ENCODE assay signal across 2 cellular contexts in the genomic region with DNA sequence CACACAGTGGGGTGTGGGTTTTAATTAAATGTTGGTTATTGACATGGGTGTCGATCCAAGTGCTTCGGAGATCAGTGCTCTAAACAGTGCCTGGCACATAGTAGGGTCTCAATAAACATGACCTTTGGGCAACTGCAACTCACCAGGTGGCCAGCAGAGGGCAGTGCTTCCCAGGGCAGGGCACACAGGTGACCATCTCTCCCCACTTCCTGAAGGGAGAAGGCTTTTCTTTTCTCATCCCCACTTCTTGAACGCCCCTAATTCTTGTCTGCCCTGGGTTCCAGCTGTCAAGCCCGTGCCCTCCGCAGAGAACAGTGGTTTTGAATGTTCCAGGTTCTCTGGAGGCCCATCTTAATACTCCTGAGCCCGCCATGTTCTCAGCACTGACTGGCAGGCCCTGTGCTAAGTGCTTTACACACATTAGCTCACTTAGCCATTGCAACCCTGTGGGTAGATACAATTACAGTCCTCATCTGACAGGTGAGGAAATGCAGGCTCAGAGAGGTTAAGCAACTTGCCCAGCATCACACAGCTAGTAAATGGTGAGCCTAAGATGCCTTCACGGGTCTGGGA.
TF ChIP-seq lines count a peak whose summit lies in the region.

No MANE protein-coding gene starts in this region.

TF ChIP-seq in HEK293T, 16 proteins besides CTCF, POLR2A, EP300 and RAD21:
- TF ChIP-seq SP1 (IDR thresholded peaks at IDR 0.05): no peak
- no peak for TF ChIP-seq BHLHE40 (IDR thresholded peaks at IDR 0.05; ENCODE audit: borderline replicate concordance)
- TF ChIP-seq NFRKB (IDR thresholded peaks at IDR 0.05): no peak
- TF ChIP-seq LEF1 (IDR thresholded peaks at IDR 0.05; ENCODE audit: borderline replicate concordance): no peak

TF ChIP-seq in K562, 482 proteins besides CTCF, POLR2A, EP300 and RAD21 (continues in another document):
- TF ChIP-seq, protein P1, sequence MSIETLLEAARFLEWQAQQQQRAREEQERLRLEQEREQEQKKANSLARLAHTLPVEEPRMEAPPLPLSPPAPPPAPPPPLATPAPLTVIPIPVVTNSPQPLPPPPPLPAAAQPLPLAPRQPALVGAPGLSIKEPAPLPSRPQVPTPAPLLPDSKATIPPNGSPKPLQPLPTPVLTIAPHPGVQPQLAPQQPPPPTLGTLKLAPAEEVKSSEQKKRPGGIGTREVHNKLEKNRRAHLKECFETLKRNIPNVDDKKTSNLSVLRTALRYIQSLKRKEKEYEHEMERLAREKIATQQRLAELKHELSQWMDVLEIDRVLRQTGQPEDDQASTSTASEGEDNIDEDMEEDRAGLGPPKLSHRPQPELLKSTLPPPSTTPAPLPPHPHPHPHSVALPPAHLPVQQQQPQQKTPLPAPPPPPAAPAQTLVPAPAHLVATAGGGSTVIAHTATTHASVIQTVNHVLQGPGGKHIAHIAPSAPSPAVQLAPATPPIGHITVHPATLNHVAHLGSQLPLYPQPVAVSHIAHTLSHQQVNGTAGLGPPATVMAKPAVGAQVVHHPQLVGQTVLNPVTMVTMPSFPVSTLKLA (conservative IDR thresholded peaks at IDR 0.05): no peak
- 0 out of 2 replicates have a peak, but pooled peaks have one; percentile 30 for TF ChIP-seq RUNX1 (IDR thresholded peaks at IDR 0.05; ENCODE audit: low read depth)
- no peak for TF ChIP-seq SUPT5H (IDR thresholded peaks at IDR 0.05)
- TF ChIP-seq HEY1 (CRISPR knock-in tag; IDR thresholded peaks at IDR 0.05; ENCODE audit: borderline replicate concordance): no peak
- no peak for TF ChIP-seq HMG20B (CRISPR knock-in tag; IDR thresholded peaks at IDR 0.05)
- TF ChIP-seq, protein P2, sequence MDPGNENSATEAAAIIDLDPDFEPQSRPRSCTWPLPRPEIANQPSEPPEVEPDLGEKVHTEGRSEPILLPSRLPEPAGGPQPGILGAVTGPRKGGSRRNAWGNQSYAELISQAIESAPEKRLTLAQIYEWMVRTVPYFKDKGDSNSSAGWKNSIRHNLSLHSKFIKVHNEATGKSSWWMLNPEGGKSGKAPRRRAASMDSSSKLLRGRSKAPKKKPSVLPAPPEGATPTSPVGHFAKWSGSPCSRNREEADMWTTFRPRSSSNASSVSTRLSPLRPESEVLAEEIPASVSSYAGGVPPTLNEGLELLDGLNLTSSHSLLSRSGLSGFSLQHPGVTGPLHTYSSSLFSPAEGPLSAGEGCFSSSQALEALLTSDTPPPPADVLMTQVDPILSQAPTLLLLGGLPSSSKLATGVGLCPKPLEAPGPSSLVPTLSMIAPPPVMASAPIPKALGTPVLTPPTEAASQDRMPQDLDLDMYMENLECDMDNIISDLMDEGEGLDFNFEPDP (CRISPR knock-in tag; IDR thresholded peaks at IDR 0.05): no peak
- TF ChIP-seq ESRRA (IDR thresholded peaks at IDR 0.05; ENCODE audit: borderline replicate concordance, low read depth): peak; percentile 98
- TF ChIP-seq, protein P3, sequence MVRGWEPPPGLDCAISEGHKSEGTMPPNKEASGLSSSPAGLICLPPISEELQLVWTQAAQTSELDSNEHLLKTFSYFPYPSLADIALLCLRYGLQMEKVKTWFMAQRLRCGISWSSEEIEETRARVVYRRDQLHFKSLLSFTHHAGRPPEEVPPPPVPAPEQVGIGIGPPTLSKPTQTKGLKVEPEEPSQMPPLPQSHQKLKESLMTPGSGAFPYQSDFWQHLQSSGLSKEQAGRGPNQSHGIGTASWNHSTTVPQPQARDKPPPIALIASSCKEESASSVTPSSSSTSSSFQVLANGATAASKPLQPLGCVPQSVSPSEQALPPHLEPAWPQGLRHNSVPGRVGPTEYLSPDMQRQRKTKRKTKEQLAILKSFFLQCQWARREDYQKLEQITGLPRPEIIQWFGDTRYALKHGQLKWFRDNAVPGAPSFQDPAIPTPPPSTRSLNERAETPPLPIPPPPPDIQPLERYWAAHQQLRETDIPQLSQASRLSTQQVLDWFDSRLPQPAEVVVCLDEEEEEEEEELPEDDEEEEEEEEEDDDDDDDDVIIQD (CRISPR knock-in tag; IDR thresholded peaks at IDR 0.05): no peak
- no peak for TF ChIP-seq NFATC3 (IDR thresholded peaks at IDR 0.05)
- TF ChIP-seq RHOXF2B (CRISPR knock-in tag; conservative IDR thresholded peaks at IDR 0.05): no peak
- no peak for TF ChIP-seq ZKSCAN3 (CRISPR knock-in tag; IDR thresholded peaks at IDR 0.05)
- TF ChIP-seq ZFP36 (IDR thresholded peaks at IDR 0.05; ENCODE audit: low read depth, low read length, partially characterized antibody): peak; percentile 75
- peak; percentile 10 to 23; a peak in 2 of 4 replicates for TF ChIP-seq KDM1A (IDR thresholded peaks at IDR 0.05)
- no peak for TF ChIP-seq CBFB (CRISPR knock-in tag; IDR thresholded peaks at IDR 0.05)
- peak; percentile 90 for TF ChIP-seq RBM25 (IDR thresholded peaks at IDR 0.05; ENCODE audit: low read depth, low read length, severe bottlenecking)
- TF ChIP-seq ZNF140 (CRISPR knock-in tag; IDR thresholded peaks at IDR 0.05): no peak
- no peak for TF ChIP-seq MTF1 (CRISPR knock-in tag; IDR thresholded peaks at IDR 0.05; ENCODE audit: borderline replicate concordance)
- TF ChIP-seq NFIX (CRISPR knock-in tag; IDR thresholded peaks at IDR 0.05; ENCODE audit: low read depth): no peak
- no peak for TF ChIP-seq ZNF175 (CRISPR knock-in tag; IDR thresholded peaks at IDR 0.05; ENCODE audit: low read depth)
- no peak for TF ChIP-seq CREB3 (tag; conservative IDR thresholded peaks at IDR 0.05; ENCODE audit: low read depth)
- TF ChIP-seq, protein P4, sequence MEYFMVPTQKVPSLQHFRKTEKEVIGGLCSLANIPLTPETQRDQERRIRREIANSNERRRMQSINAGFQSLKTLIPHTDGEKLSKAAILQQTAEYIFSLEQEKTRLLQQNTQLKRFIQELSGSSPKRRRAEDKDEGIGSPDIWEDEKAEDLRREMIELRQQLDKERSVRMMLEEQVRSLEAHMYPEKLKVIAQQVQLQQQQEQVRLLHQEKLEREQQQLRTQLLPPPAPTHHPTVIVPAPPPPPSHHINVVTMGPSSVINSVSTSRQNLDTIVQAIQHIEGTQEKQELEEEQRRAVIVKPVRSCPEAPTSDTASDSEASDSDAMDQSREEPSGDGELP (CRISPR knock-in tag; IDR thresholded peaks at IDR 0.05; ENCODE audit: borderline replicate concordance): peak; percentile 49; the same call in 1 of the 2 replicates
- no peak for TF ChIP-seq ZNF655 (CRISPR knock-in tag; IDR thresholded peaks at IDR 0.05)
- TF ChIP-seq DNMT1 (IDR thresholded peaks at IDR 0.05): no peak
- TF ChIP-seq, protein P5, sequence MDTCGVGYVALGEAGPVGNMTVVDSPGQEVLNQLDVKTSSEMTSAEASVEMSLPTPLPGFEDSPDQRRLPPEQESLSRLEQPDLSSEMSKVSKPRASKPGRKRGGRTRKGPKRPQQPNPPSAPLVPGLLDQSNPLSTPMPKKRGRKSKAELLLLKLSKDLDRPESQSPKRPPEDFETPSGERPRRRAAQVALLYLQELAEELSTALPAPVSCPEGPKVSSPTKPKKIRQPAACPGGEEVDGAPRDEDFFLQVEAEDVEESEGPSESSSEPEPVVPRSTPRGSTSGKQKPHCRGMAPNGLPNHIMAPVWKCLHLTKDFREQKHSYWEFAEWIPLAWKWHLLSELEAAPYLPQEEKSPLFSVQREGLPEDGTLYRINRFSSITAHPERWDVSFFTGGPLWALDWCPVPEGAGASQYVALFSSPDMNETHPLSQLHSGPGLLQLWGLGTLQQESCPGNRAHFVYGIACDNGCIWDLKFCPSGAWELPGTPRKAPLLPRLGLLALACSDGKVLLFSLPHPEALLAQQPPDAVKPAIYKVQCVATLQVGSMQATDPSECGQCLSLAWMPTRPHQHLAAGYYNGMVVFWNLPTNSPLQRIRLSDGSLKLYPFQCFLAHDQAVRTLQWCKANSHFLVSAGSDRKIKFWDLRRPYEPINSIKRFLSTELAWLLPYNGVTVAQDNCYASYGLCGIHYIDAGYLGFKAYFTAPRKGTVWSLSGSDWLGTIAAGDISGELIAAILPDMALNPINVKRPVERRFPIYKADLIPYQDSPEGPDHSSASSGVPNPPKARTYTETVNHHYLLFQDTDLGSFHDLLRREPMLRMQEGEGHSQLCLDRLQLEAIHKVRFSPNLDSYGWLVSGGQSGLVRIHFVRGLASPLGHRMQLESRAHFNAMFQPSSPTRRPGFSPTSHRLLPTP (IDR thresholded peaks at IDR 0.05; ENCODE audit: borderline replicate concordance, extremely low read depth, insufficient read length): no peak
- TF ChIP-seq ZBTB17 (CRISPR knock-in tag; IDR thresholded peaks at IDR 0.05): no peak
- no peak for TF ChIP-seq THRAP3 (IDR thresholded peaks at IDR 0.05; ENCODE audit: borderline replicate concordance)
- TF ChIP-seq USF2 (CRISPR knock-in tag; IDR thresholded peaks at IDR 0.05): no peak
- TF ChIP-seq JUND (IDR thresholded peaks at IDR 0.05; ENCODE audit: borderline replicate concordance, low read depth, low read length): 0 out of 2 replicates have a peak, but pooled peaks have one; percentile 12
- TF ChIP-seq JUND (tag; IDR thresholded peaks at IDR 0.05; ENCODE audit: borderline replicate concordance, low read depth, low read length): no peak; the same call in 2 of the 3 replicates
- peak; percentile 43; the same call in 1 of the 2 replicates for TF ChIP-seq NR2C2 (CRISPR knock-in tag; IDR thresholded peaks at IDR 0.05)
- TF ChIP-seq NR2C2 (tag; IDR thresholded peaks at IDR 0.05): no peak
- no peak for TF ChIP-seq IFI16 (CRISPR knock-in tag; IDR thresholded peaks at IDR 0.05)
- TF ChIP-seq CBX3 (IDR thresholded peaks at IDR 0.05; ENCODE audit: borderline replicate concordance in 1 of 2, low read length in 2 of 2): peak in 1 of 2 experiments; percentile 18; a peak in 1 of 3 replicates
- no peak for TF ChIP-seq ZNF3 (CRISPR knock-in tag; IDR thresholded peaks at IDR 0.05)
- no peak for TF ChIP-seq ZNF431 (CRISPR knock-in tag; IDR thresholded peaks at IDR 0.05)
- TF ChIP-seq ZNF77 (CRISPR knock-in tag; IDR thresholded peaks at IDR 0.05): no peak
- TF ChIP-seq ZNF830 (CRISPR knock-in tag; IDR thresholded peaks at IDR 0.05): no peak
- TF ChIP-seq ZZZ3 (IDR thresholded peaks at IDR 0.05): no peak
- TF ChIP-seq ZNF707 (CRISPR knock-in tag; conservative IDR thresholded peaks at IDR 0.05): no peak
- TF ChIP-seq NEUROD1 (IDR thresholded peaks at IDR 0.05; ENCODE audit: borderline replicate concordance, low read depth, low read length, partially characterized antibody): no peak
- no peak for TF ChIP-seq E2F3 (CRISPR knock-in tag; IDR thresholded peaks at IDR 0.05)
- TF ChIP-seq BCL6 (CRISPR knock-in tag; IDR thresholded peaks at IDR 0.05): no peak
- no peak for TF ChIP-seq ILK (tag; IDR thresholded peaks at IDR 0.05; ENCODE audit: borderline replicate concordance, low read depth)
- TF ChIP-seq, protein P6, sequence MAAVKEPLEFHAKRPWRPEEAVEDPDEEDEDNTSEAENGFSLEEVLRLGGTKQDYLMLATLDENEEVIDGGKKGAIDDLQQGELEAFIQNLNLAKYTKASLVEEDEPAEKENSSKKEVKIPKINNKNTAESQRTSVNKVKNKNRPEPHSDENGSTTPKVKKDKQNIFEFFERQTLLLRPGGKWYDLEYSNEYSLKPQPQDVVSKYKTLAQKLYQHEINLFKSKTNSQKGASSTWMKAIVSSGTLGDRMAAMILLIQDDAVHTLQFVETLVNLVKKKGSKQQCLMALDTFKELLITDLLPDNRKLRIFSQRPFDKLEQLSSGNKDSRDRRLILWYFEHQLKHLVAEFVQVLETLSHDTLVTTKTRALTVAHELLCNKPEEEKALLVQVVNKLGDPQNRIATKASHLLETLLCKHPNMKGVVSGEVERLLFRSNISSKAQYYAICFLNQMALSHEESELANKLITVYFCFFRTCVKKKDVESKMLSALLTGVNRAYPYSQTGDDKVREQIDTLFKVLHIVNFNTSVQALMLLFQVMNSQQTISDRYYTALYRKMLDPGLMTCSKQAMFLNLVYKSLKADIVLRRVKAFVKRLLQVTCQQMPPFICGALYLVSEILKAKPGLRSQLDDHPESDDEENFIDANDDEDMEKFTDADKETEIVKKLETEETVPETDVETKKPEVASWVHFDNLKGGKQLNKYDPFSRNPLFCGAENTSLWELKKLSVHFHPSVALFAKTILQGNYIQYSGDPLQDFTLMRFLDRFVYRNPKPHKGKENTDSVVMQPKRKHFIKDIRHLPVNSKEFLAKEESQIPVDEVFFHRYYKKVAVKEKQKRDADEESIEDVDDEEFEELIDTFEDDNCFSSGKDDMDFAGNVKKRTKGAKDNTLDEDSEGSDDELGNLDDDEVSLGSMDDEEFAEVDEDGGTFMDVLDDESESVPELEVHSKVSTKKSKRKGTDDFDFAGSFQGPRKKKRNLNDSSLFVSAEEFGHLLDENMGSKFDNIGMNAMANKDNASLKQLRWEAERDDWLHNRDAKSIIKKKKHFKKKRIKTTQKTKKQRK (IDR thresholded peaks at IDR 0.05; ENCODE audit: borderline replicate concordance, low read depth, low read length): no peak
- TF ChIP-seq PHTF2 (CRISPR knock-in tag; IDR thresholded peaks at IDR 0.05): no peak
- no peak for TF ChIP-seq DMBX1 (CRISPR knock-in tag; IDR thresholded peaks at IDR 0.05; ENCODE audit: borderline replicate concordance)
- no peak for TF ChIP-seq ADNP (tag; IDR thresholded peaks at IDR 0.05)
- TF ChIP-seq ARHGAP35 (IDR thresholded peaks at IDR 0.05; ENCODE audit: partially characterized antibody): no peak
- TF ChIP-seq NELFE (IDR thresholded peaks at IDR 0.05; ENCODE audit: insufficient read depth, insufficient read length): no peak
- TF ChIP-seq CEBPG (CRISPR knock-in tag; IDR thresholded peaks at IDR 0.05): no peak
- TF ChIP-seq CEBPG (tag; conservative IDR thresholded peaks at IDR 0.05 in 1 of 2, IDR thresholded peaks at IDR 0.05 in 1 of 2): no peak
